In genomic region chr1:214603819-214604252, GRCh38 we compare ENCODE assay signal across 8 cellular contexts. TPM values are rescaled to one million over a fixed set of nuclear protein-coding genes. Genes with fewer than 3 reads are reported as not detected.
A peak's percentile ranks its signal among the peaks of the same experiment; 100 is the strongest.
DNase-seq lines count a peak whose midpoint lies in the region; ATAC-seq and TF ChIP-seq lines count a peak whose summit lies in the region.

No MANE protein-coding gene starts in this region.

- H3K79me2 ChIP-seq in Loucy (ENCODE audit: insufficient read depth, low read length) = peaks cover 64% of the 10 kb centered on the region

- H3K18ac ChIP-seq in mesenchymal stem cell (ENCODE audit: low read depth in 1 of 2, low read length in 2 of 2) = no peak overlapping the region

- no peaks in the 10 kb centered on the region for H3K79me1 ChIP-seq in mesenchymal stem cell (replicated peaks; ENCODE audit: low read length, poor library complexity, severe bottlenecking)

- no peaks in the 10 kb centered on the region; the same call in 1 of the 2 replicates for H3F3A ChIP-seq in Loucy (ENCODE audit: low read depth)

- H2BK12ac ChIP-seq in mesenchymal stem cell (ENCODE audit: low read length in 2 of 2) = no peak overlapping the region

- no peak overlapping the region for H2BK120ac ChIP-seq in mesenchymal stem cell (ENCODE audit: low read depth, low read length)

- no peak overlapping the region for H2BK15ac ChIP-seq in mesenchymal stem cell (ENCODE audit: low read depth, poor library complexity, severe bottlenecking)

- 0% methylated on average over 11 of the region's 11 CpGs for WGBS in mesenchymal stem cell

- TF ChIP-seq CTCF in GM06990 (IDR thresholded peaks at IDR 0.05; ENCODE audit: insufficient read depth, low read length, poor library complexity, severe bottlenecking) (no peak), Loucy (conservative IDR thresholded peaks at IDR 0.05; ENCODE audit: low read length) (no peak), astrocyte of the cerebellum (IDR thresholded peaks at IDR 0.05; ENCODE audit: low read depth, low read length, missing control alignments) (no peak)

- H4K91ac ChIP-seq in mesenchymal stem cell (ENCODE audit: low read length) = no peak overlapping the region

- H3K27ac ChIP-seq in mesenchymal stem cell (ENCODE audit: low read length, poor library complexity, severe bottlenecking) = no peak overlapping the region

- H3K23ac ChIP-seq in mesenchymal stem cell (ENCODE audit: low read length in 2 of 2) = no peak overlapping the region

- H3K36me3 ChIP-seq in GM06990 (ENCODE audit: control insufficient read depth, insufficient read depth, low read length) (no peaks in the 10 kb centered on the region), Loucy (ENCODE audit: insufficient read depth, low read length) (no peaks in the 10 kb centered on the region), mesenchymal stem cell (ENCODE audit: control insufficient read depth in 1 of 2, insufficient read depth in 2 of 2, low read depth in 1 of 2, low read length in 2 of 2) (peaks cover 0 to 12% of the 10 kb centered on the region in 2 experiments)

- no peak overlapping the region for H3K14ac ChIP-seq in mesenchymal stem cell (ENCODE audit: low read length in 2 of 2)

- H2AFZ ChIP-seq in Loucy (ENCODE audit: low read length) (peak overlapping the region; percentile 84), mesenchymal stem cell (ENCODE audit: low read depth, low read length) (peak overlapping the region; percentile 36)

- H4K20me1 ChIP-seq in Loucy (ENCODE audit: insufficient read depth, low read length, poor library complexity, severe bottlenecking) = peaks cover 15% of the 10 kb centered on the region

- H3K9me2 ChIP-seq in Loucy (replicated peaks; ENCODE audit: low read depth, low read length) = no peaks in the 10 kb centered on the region

- H3K4me2 ChIP-seq in Loucy (ENCODE audit: low read depth, low read length, poor library complexity, severe bottlenecking) (peak overlapping the region; percentile 96), mesenchymal stem cell (ENCODE audit: low read length, poor library complexity, severe bottlenecking) (peak overlapping the region; percentile 88)

- H3K9ac ChIP-seq in Loucy (ENCODE audit: low read depth, low read length, poor library complexity, severe bottlenecking) = peak overlapping the region; percentile 99
- peak overlapping the region; percentile 89 for H3K9ac ChIP-seq in mesenchymal stem cell (ENCODE audit: low read length)

- no peak overlapping the region for H3K4ac ChIP-seq in mesenchymal stem cell (ENCODE audit: low read depth in 1 of 2, low read length in 2 of 2)

- in situ Hi-C loops in astrocyte of the cerebellum (cut with HindIII; ENCODE audit: low sequenced_read_pairs) = no loop called here

- DNase-seq in GM06990 (ENCODE audit: extremely low read depth, insufficient read length) (peak; percentile 27), astrocyte of the cerebellum (ENCODE audit: low read depth) (no peak), mesenchymal stem cell (peak; percentile 21), pons (ENCODE audit: low spot score) (no peak)

- H2BK5ac ChIP-seq in mesenchymal stem cell (ENCODE audit: low read depth, low read length, poor library complexity, severe bottlenecking) = no peak overlapping the region

- ATAC-seq in GM18873 (IDR thresholded peaks at IDR 0.05; ENCODE audit: low FRiP score, unreplicated experiment) (no peak), GM18868 (IDR thresholded peaks at IDR 0.05; ENCODE audit: unreplicated experiment) (no peak), GM21717 (IDR thresholded peaks at IDR 0.05; ENCODE audit: unreplicated experiment) (no peak)

- H3K9me3 ChIP-seq in Loucy (ENCODE audit: insufficient read depth, low read depth, low read length) (no peaks in the 10 kb centered on the region), mesenchymal stem cell (ENCODE audit: control insufficient read depth, low read length) (no peaks in the 10 kb centered on the region)

- H3K4me1 ChIP-seq in Loucy (ENCODE audit: insufficient read depth, low read length, poor library complexity, severe bottlenecking) (peaks cover 23% of the 10 kb centered on the region), mesenchymal stem cell (ENCODE audit: control insufficient read depth, insufficient read depth, low read depth, low read length) (peaks cover 6% of the 10 kb centered on the region)

- H3K27me3 ChIP-seq in GM06990 (replicated peaks; ENCODE audit: control insufficient read depth, insufficient read depth, low read length) = no peaks in the 10 kb centered on the region
- peaks cover 7% of the 10 kb centered on the region for H3K27me3 ChIP-seq in Loucy (ENCODE audit: insufficient read depth, low read length, poor library complexity, severe bottlenecking)
- no peaks in the 10 kb centered on the region for H3K27me3 ChIP-seq in mesenchymal stem cell (ENCODE audit: control insufficient read depth in 1 of 2, insufficient read depth in 1 of 2, low read length in 2 of 2)

- no peak overlapping the region for H2AK5ac ChIP-seq in mesenchymal stem cell (ENCODE audit: low read length, severe bottlenecking)

- peak overlapping the region; percentile 75 for H4K8ac ChIP-seq in mesenchymal stem cell (ENCODE audit: low read length)

- peak overlapping the region; percentile 80 for H3K4me3 ChIP-seq in GM06990 (replicated peaks; ENCODE audit: low read depth, low read length)
- peak overlapping the region; percentile 93 for H3K4me3 ChIP-seq in Loucy (ENCODE audit: low read length, poor library complexity, severe bottlenecking)
- peak overlapping the region; percentile 79 for H3K4me3 ChIP-seq in astrocyte of the cerebellum (ENCODE audit: low read depth, low read length)
- peak overlapping the region; percentile 56 to 96 for H3K4me3 ChIP-seq in mesenchymal stem cell (ENCODE audit: insufficient read depth in 1 of 2, low read depth in 1 of 2, low read length in 2 of 2)

RNA-seq across cellular contexts. Expression of gene CENPF, which starts 0.8 kb away (rescaled TPM):
- polyA plus RNA-seq in mesenchymal stem cell (2013, experiment 1 of 2) = 4.2 TPM
- polyA plus RNA-seq in mesenchymal stem cell (2013, experiment 2 of 2) = 4.9 TPM

RNA-seq across cellular contexts. Expression of gene PTPN14, which starts 52.4 kb away (rescaled TPM):
- 18.6 TPM for polyA plus RNA-seq in mesenchymal stem cell (2013, experiment 1 of 2)
- polyA plus RNA-seq in mesenchymal stem cell (2013, experiment 2 of 2) = 18.0 TPM

Comparison
In these comparisons a context has a peak if more than half of its experiments do, and no peak if none do; other contexts are left out.
1. DNase-seq: peak in GM06990 (single experiment) and mesenchymal stem cell (single experiment); none in astrocyte of the cerebellum (single experiment) and pons (single experiment).
2. Peak in every context shown above with its lines, with median percentiles within 50 percentile points of each other: H3K4me3 ChIP-seq.